1 cellular context compared by ENCODE assay signal in the genomic region with DNA sequence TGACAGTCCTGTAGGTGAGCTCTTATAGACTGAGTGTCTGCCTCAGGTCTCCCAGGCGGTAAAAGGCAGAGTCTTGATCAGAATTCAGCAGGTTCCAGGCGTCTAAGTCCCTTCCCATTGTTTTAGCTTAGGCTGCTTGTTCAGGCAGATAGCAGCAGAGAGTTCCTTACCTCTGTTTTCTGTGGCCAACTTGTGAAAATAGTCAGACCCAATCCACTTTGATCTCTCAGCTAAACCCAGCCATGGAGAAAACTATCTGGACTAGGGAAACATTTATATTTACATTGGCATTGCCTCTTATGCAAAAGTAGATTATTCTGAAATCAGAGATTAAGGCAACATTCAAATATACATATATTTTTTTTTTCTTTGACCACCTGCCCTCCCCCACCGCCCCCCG.
TF ChIP-seq lines count a peak whose summit lies in the region.

No MANE protein-coding gene starts in this region.

TF ChIP-seq in HepG2, 621 proteins besides CTCF, POLR2A, EP300 and RAD21:
- TF ChIP-seq FOXJ3 (CRISPR knock-in tag; IDR thresholded peaks at IDR 0.05; ENCODE audit: borderline replicate concordance), result no peak
- TF ChIP-seq ZNF512 (CRISPR knock-in tag; IDR thresholded peaks at IDR 0.05), result no peak
- no peak for TF ChIP-seq MZF1 (CRISPR knock-in tag; IDR thresholded peaks at IDR 0.05; ENCODE audit: borderline replicate concordance)
- no peak for TF ChIP-seq ZFP62 (CRISPR knock-in tag; IDR thresholded peaks at IDR 0.05)
- TF ChIP-seq CREM (IDR thresholded peaks at IDR 0.05), result no peak
- TF ChIP-seq CREM (CRISPR knock-in tag; IDR thresholded peaks at IDR 0.05), result no peak
- TF ChIP-seq SMARCC2 (IDR thresholded peaks at IDR 0.05), result no peak
- TF ChIP-seq, protein P1, sequence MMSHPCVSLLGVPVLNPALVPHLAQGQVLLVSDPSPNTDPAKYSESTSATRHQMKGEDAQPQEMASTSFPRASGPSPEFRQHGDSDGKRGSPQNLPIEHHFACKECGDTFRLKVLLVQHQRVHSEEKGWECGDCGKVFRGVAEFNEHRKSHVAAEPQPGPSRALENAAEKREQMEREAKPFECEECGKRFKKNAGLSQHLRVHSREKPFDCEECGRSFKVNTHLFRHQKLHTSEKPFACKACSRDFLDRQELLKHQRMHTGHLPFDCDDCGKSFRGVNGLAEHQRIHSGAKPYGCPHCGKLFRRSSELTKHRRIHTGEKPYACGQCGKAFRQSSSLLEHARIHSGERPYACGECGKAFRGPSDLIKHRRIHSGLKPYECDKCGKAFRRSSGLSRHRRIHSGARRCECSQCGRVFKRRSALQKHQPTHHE (CRISPR knock-in tag; IDR thresholded peaks at IDR 0.05; ENCODE audit: borderline replicate concordance), result no peak
- no peak for TF ChIP-seq ZNF205 (CRISPR knock-in tag; IDR thresholded peaks at IDR 0.05)
- TF ChIP-seq PCBP2 (optimal IDR thresholded peaks at IDR 0.05; ENCODE audit: low read depth, low read length, poor library complexity, severe bottlenecking), result no peak
- no peak for TF ChIP-seq ZNF546 (CRISPR knock-in tag; conservative IDR thresholded peaks at IDR 0.05)
- TF ChIP-seq ZNF468 (CRISPR knock-in tag; IDR thresholded peaks at IDR 0.05), result no peak
- TF ChIP-seq DR1 (CRISPR knock-in tag; IDR thresholded peaks at IDR 0.05), result no peak
- TF ChIP-seq, protein P2, sequence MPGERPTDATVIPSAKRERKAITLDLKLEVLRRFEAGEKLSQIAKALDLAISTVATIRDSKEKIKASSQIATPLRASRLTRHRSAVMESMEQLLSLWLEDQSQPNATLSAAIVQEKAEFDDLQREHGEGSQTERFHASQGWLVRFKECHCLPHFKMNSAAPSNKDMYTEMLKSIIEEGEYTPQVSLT (CRISPR knock-in tag; IDR thresholded peaks at IDR 0.05; ENCODE audit: borderline replicate concordance, low read depth), result no peak
- TF ChIP-seq ZNF280D (CRISPR knock-in tag; IDR thresholded peaks at IDR 0.05), result no peak
- no peak for TF ChIP-seq TIGD3 (CRISPR knock-in tag; IDR thresholded peaks at IDR 0.05; ENCODE audit: borderline replicate concordance)
- TF ChIP-seq KDM2A (CRISPR knock-in tag; IDR thresholded peaks at IDR 0.05; ENCODE audit: borderline replicate concordance, low read depth), result no peak
- no peak for TF ChIP-seq ZBTB46 (CRISPR knock-in tag; IDR thresholded peaks at IDR 0.05; ENCODE audit: borderline replicate concordance)
- no peak for TF ChIP-seq FOXP1 (IDR thresholded peaks at IDR 0.05)
- no peak for TF ChIP-seq FOXP1 (CRISPR knock-in tag; IDR thresholded peaks at IDR 0.05)
- TF ChIP-seq NAIF1 (CRISPR knock-in tag; IDR thresholded peaks at IDR 0.05; ENCODE audit: borderline replicate concordance), result no peak
TF ChIP-seq in HepG2: peak in this region for 0.
